ENCODE assay signal across 8 cellular contexts in genomic region chr12:101407054-101407437, GRCh38. TPM values are rescaled to one million over a fixed set of nuclear protein-coding genes. Genes with fewer than 3 reads are reported as not detected.
DNase-seq lines count a peak whose midpoint lies in the region; ATAC-seq and TF ChIP-seq lines count a peak whose summit lies in the region.

No MANE protein-coding gene starts in this region.

- H3K36me3 ChIP-seq in kidney epithelial cell (ENCODE audit: control insufficient read depth, insufficient read depth, low read length) (no peaks in the 10 kb centered on the region), suprapubic skin (no peaks in the 10 kb centered on the region)

- H3K4me3 ChIP-seq in GM12875 (ENCODE audit: low read depth, low read length), result peak overlapping the region; percentile 96
- H3K4me3 ChIP-seq in NB4 (ENCODE audit: low read depth, low read length), result peak overlapping the region; percentile 92
- H3K4me3 ChIP-seq in astrocyte of the cerebellum (ENCODE audit: low read depth, low read length), result peak overlapping the region; percentile 95
- H3K4me3 ChIP-seq in kidney epithelial cell (ENCODE audit: low read depth, low read length), result peak overlapping the region; percentile 58
- H3K4me3 ChIP-seq in suprapubic skin, result peak overlapping the region; percentile 68

- H3K27me3 ChIP-seq in kidney epithelial cell (ENCODE audit: control insufficient read depth, insufficient read depth, low read length), result no peaks in the 10 kb centered on the region
- H3K27me3 ChIP-seq in suprapubic skin, result no peaks in the 10 kb centered on the region

- TF ChIP-seq POLR2A in NB4 (IDR thresholded peaks at IDR 0.05; ENCODE audit: extremely low read depth, insufficient read length), result no peak
- TF ChIP-seq POLR2A in suprapubic skin (IDR thresholded peaks at IDR 0.05), result no peak

- H3K4me1 ChIP-seq in suprapubic skin, result peaks cover 33% of the 10 kb centered on the region

- TF ChIP-seq CTCF in GM12875 (IDR thresholded peaks at IDR 0.05; ENCODE audit: borderline replicate concordance, insufficient read depth, low read depth, low read length) (no peak), NB4 (IDR thresholded peaks at IDR 0.05; ENCODE audit: low read depth, low read length) (no peak), astrocyte of the cerebellum (IDR thresholded peaks at IDR 0.05; ENCODE audit: low read depth, low read length, missing control alignments) (no peak), kidney epithelial cell (IDR thresholded peaks at IDR 0.05; ENCODE audit: insufficient read depth, low read length, poor library complexity, severe bottlenecking) (no peak), suprapubic skin (IDR thresholded peaks at IDR 0.05) (no peak)

- TF ChIP-seq EP300 in suprapubic skin (IDR thresholded peaks at IDR 0.05), result no peak

- in situ Hi-C loops in astrocyte of the cerebellum (cut with HindIII; ENCODE audit: low sequenced_read_pairs), result no loop called here

- H3K9me3 ChIP-seq in suprapubic skin, result no peaks in the 10 kb centered on the region

- H3K27ac ChIP-seq in suprapubic skin, result peak overlapping the region; percentile 93

- peak; percentile 21 for ATAC-seq in GM21825 (IDR thresholded peaks at IDR 0.05; ENCODE audit: unreplicated experiment)

- DNase-seq in NB4 (ENCODE audit: low read depth) (no peak), astrocyte of the cerebellum (ENCODE audit: low read depth) (peak; percentile 3), kidney epithelial cell (ENCODE audit: low read depth) (no peak), suprapubic skin (ENCODE audit: low spot score in 2 of 2) (no peak), superior temporal gyrus (ENCODE audit: extremely low spot score) (no peak), pons (ENCODE audit: low spot score) (no peak)

- WGBS in suprapubic skin, result 0% methylated on average over 13 of the region's 18 CpGs

RNA-seq across cellular contexts. Expression of gene ARL1, which starts 0.5 kb away (rescaled TPM):
- total RNA-seq in kidney epithelial cell, result 49.2 and 56.2 TPM in 2 replicates
- 10 to 100 TPM; 44.1 to 90.6 (median 46.1) TPM for total RNA-seq in suprapubic skin
